ENCODE assay signal across 21 cellular contexts in the genomic region with DNA sequence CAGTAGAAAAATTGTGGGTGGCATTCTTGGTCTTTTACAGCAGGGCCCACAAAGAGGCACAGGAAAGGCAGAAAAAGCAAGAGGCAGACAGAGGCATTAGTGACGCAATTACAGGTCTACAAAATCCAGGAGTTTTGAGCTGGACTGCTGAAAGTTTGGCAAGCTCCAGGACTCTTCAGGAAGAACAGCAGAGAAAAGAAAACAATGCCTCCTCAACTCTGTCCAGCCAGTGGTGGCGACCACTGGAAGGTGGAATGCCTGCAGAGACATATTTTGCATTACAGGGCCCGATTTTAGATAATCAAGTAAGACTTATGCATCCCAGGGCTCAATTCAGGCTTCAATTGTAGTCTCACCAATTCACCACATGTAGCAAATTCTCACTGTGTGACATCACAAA. TPM values are rescaled to one million over a fixed set of nuclear protein-coding genes. Genes with fewer than 3 reads are reported as not detected.
"Had no signal": no experiment of that assay in that cellular context is flagged by ENCODE, and none has a peak within 500 bp of the region (broad histone marks: within the 10 kb centered on the region; RNA-seq: fewer than 3 reads in every experiment).

No MANE protein-coding gene starts in this region.

RNA-seq across cellular contexts. Expression of a gene that starts 23.5 kb away (rescaled TPM):
- total RNA-seq: activated naive CD4-positive, alpha-beta T cell treated with anti-CD3 and anti-CD28 coated beads for 36 hours; activated naive CD4-positive, alpha-beta T cell treated with anti-CD3 and anti-CD28 coated beads, Interleukin-2, amount 50 U/mL, for 72 hours; activated naive CD8-positive, alpha-beta T cell treated with anti-CD3 and anti-CD28 coated beads for 36 hours; activated naive CD8-positive, alpha-beta T cell treated with anti-CD3 and anti-CD28 coated beads, Interleukin-2, amount 10 ng/mL, durations not matched to agents 7 days and 5 days; activated T-cell treated with anti-CD3 and anti-CD28 coated beads, Interleukin-2, amount 50 U/mL, for 4 hours; activated T-cell treated with anti-CD3 and anti-CD28 coated beads, Interleukin-2, amount 50 U/mL, for 72 hours; activated T-helper 1 cell treated with anti-CD3 and anti-CD28 coated beads, Interleukin-12 subunit alpha, Interleukin-12 subunit beta, Interleukin-2, Interleukin-4 antibody, amounts not matched to agents 30 ng/mL and 10 ng/mL and 1 ng/mL, durations not matched to agents 14 hours and 24 hours and 36 hours; activated T-helper 17 cell treated with anti-CD3 and anti-CD28 coated beads, Interleukin-2, amount 50 U/mL, for 72 hours; activated T-helper 2 cell treated with anti-CD3 and anti-CD28 coated beads, Interferon-gamma antibody, Interleukin-2, Interleukin-4, amounts not matched to agents 10 μg/mL and 5 μg/mL and 100 μg/mL, durations not matched to agents 14 hours and 24 hours and 36 hours; adrenal gland; aorta; ascending aorta; astrocyte; body of pancreas; breast epithelium; bronchial epithelial cell; cardiac muscle cell; cardiac septum; cerebellum; chondrocyte had no signal
- polyA plus RNA-seq: adipose tissue, adrenal gland, aorta, cardiac muscle cell had no signal
